In genomic region chr3:124422805-124423204, GRCh38 we compare ENCODE assay signal across 25 cellular contexts.
DNase-seq lines count a peak whose midpoint lies in the region; ATAC-seq, FAIRE-seq and TF ChIP-seq lines count a peak whose summit lies in the region.
"Had no signal": no experiment of that assay in that cellular context is flagged by ENCODE, and none has a peak within 500 bp of the region (broad histone marks: within the 10 kb centered on the region; RNA-seq: fewer than 3 reads in every experiment).

No MANE protein-coding gene starts in this region.

- CTCF ChIA-PET in HepG2 (lab: Yijun Ruan, JAX; ENCODE audit: low intra/inter-chr PET ratio, low total read pairs): no interaction called here

- H3K36me3 ChIP-seq in HepG2 (replicated peaks in 1 of 2; ENCODE audit: control insufficient read depth in 1 of 2, insufficient read depth in 2 of 2, low read length in 2 of 2) (no peaks in the 10 kb centered on the region), right lobe of liver (peaks cover 0 to 3% (median 0%) of the 10 kb centered on the region in 4 donors)
- H3K36me3 ChIP-seq: HAP-1 had no signal

- ATAC-seq in HepG2 (no peak), right lobe of liver (no peak)
- ATAC-seq: A549 had no signal

- FAIRE-seq in HepG2 (lab: Jason Lieb, UNC): no peak
- FAIRE-seq: A549, GM12891, GM18507, H54 had no signal

- WGBS in HepG2 (ENCODE audit: low lambda C conversion rate): 24% methylated on average over 3 of the region's 4 CpGs
- WGBS in right lobe of liver (ENCODE audit: insufficient coverage, low coverage, low lambda C conversion rate, missing lambda C conversion rate): 93% methylated on average over 3 of the region's 4 CpGs

- no peak overlapping the region for H3K9ac ChIP-seq in HepG2 (ENCODE audit: insufficient read depth, low read depth, low read length)
- H3K9ac ChIP-seq: BLaER1 treated with 17β-estradiol and CSF1 and Interleukin-3, amounts not matched to agents 10 nM and 100 nM; GM23248 had no signal

- H3K4me1 ChIP-seq in HepG2 (ENCODE audit: insufficient read depth, low read length) (no peaks in the 10 kb centered on the region), right lobe of liver (no peaks in the 10 kb centered on the region)
- H3K4me1 ChIP-seq: A549; BE2C; BLaER1 treated with 17β-estradiol and CSF1 and Interleukin-3, amounts not matched to agents 10 nM and 100 nM; HAP-1 had no signal

- H3K27me3 ChIP-seq in HepG2 (ENCODE audit: control insufficient read depth in 1 of 2, insufficient read depth in 2 of 2, low read length in 2 of 2) (peaks cover 0 to 4% of the 10 kb centered on the region in 2 experiments; a peak in 2 of 5 replicates), right lobe of liver (no peaks in the 10 kb centered on the region)
- H3K27me3 ChIP-seq: BE2C; BLaER1 treated with 17β-estradiol and CSF1 and Interleukin-3, amounts not matched to agents 10 nM and 100 nM had no signal

- H3K4me3 ChIP-seq in HepG2 (replicated peaks in 1 of 3; ENCODE audit: insufficient read depth in 1 of 3, low read depth in 2 of 3, low read length in 3 of 3) (no peak overlapping the region), right lobe of liver (no peak overlapping the region), epithelial cell of esophagus (ENCODE audit: low read length) (no peak overlapping the region)
- H3K4me3 ChIP-seq: A549; BLaER1 treated with 17β-estradiol and CSF1 and Interleukin-3, amounts not matched to agents 10 nM and 100 nM; GM23248; HAP-1 had no signal

- in situ Hi-C loops in HepG2 (cut with HindIII; ENCODE audit: extremely low pct_ligation_motif_present, low pct_unique_long_range_greater_than_20kb): no loop called here

- TF ChIP-seq EP300 in HepG2 (IDR thresholded peaks at IDR 0.05; ENCODE audit: low read depth in 2 of 2, low read length in 2 of 2): no peak
- TF ChIP-seq EP300 in HepG2 (CRISPR knock-in tag; IDR thresholded peaks at IDR 0.05; ENCODE audit: borderline replicate concordance): no peak

- POLR2A ChIA-PET in HepG2 (lab: Yijun Ruan, JAX): no interaction called here

- DNase-seq in HepG2 (ENCODE audit: low spot score) (no peak), right lobe of liver (no peak), epithelial cell of esophagus (ENCODE audit: low read depth) (peak; percentile 41), NOMO-1 treated with DMSO at 0.1 percent for 48 hours (lab: John Stamatoyannopoulos, UW; ENCODE audit: unreplicated experiment) (no peak)
- DNase-seq in effector CD4-positive, alpha-beta T cell: no peak
- DNase-seq: 8988T; ACHN; AML-193; BE2C; Calu3; CD4-positive, alpha-beta T cell; CD8-positive, alpha-beta memory T cell; COR-L47; DMS53; DMS79 treated with DMSO at 0.1 percent for 48 hours; GF-D8; GM23248; HFFc6 had no signal

- H3K27ac ChIP-seq in HepG2 (ENCODE audit: extremely low read length, insufficient read depth, low read length): no peak overlapping the region
- no peak overlapping the region for H3K27ac ChIP-seq in right lobe of liver
- H3K27ac ChIP-seq in temporal lobe (ENCODE audit: low read depth, low read length): peak overlapping the region; percentile 15
- H3K27ac ChIP-seq: A549; BLaER1 treated with 17β-estradiol and CSF1 and Interleukin-3, amounts not matched to agents 10 nM and 100 nM; GM23248 had no signal

- H2AFZ ChIP-seq in HepG2 (ENCODE audit: low read length): no peak overlapping the region
- H2AFZ ChIP-seq: GM23248 had no signal

- TF ChIP-seq RAD21 in HepG2 (CRISPR knock-in tag; IDR thresholded peaks at IDR 0.05): no peak

- H4K20me1 ChIP-seq in HepG2 (ENCODE audit: insufficient read depth, low read length): no peaks in the 10 kb centered on the region
- H4K20me1 ChIP-seq: BLaER1 treated with 17β-estradiol and CSF1 and Interleukin-3, amounts not matched to agents 10 nM and 100 nM had no signal

- H3K79me2 ChIP-seq in HepG2 (ENCODE audit: insufficient read depth, low read length): no peaks in the 10 kb centered on the region

- H3K4me2 ChIP-seq in HepG2 (ENCODE audit: low read depth, low read length): no peak overlapping the region
- H3K4me2 ChIP-seq: A549; BLaER1 treated with 17β-estradiol and CSF1 and Interleukin-3, amounts not matched to agents 10 nM and 100 nM had no signal

- TF ChIP-seq CTCF in HepG2 (CRISPR knock-in tag; IDR thresholded peaks at IDR 0.05) (no peak), right lobe of liver (IDR thresholded peaks at IDR 0.05) (no peak), epithelial cell of esophagus (IDR thresholded peaks at IDR 0.05; ENCODE audit: insufficient read depth, low read depth, low read length, missing control alignments) (no peak)

- intact Hi-C loops in HepG2 (cut with micrococcal nuclease; ENCODE audit: unreplicated experiment) (no loop called here), right lobe of liver (cut with DNase I) (no loop called here)

- TF ChIP-seq POLR2A in HepG2 (IDR thresholded peaks at IDR 0.05; ENCODE audit: insufficient read depth in 1 of 2, low read depth in 2 of 2, low read length in 2 of 2): no peak
- TF ChIP-seq POLR2A in right lobe of liver (IDR thresholded peaks at IDR 0.05): no peak

- H3K9me3 ChIP-seq in HepG2 (ENCODE audit: low read length) (no peaks in the 10 kb centered on the region), right lobe of liver (no peaks in the 10 kb centered on the region)
- H3K9me3 ChIP-seq: A549; BE2C; BLaER1 treated with 17β-estradiol and CSF1 and Interleukin-3, amounts not matched to agents 10 nM and 100 nM; HAP-1 had no signal

- BruUV-seq in HepG2 (replicated peaks; lab: Mats Ljungman, UMichigan): no TSS peak

TF ChIP-seq in HepG2, 621 proteins besides CTCF, POLR2A, EP300 and RAD21:
- 0 out of 2 replicates have a peak, but pooled peaks have one; percentile 32 for TF ChIP-seq ATF7 (IDR thresholded peaks at IDR 0.05)
- no peak for TF ChIP-seq ATF7 (CRISPR knock-in tag; IDR thresholded peaks at IDR 0.05)
- TF ChIP-seq KLF13 (CRISPR knock-in tag; IDR thresholded peaks at IDR 0.05): no peak
- no peak for TF ChIP-seq ZNF710 (CRISPR knock-in tag; IDR thresholded peaks at IDR 0.05; ENCODE audit: borderline replicate concordance)
